Comparison of ENCODE assay signal across 16 cellular contexts in genomic region chr4:83542225-83542624, GRCh38. TPM values are rescaled to one million over a fixed set of nuclear protein-coding genes. Genes with fewer than 3 reads are reported as not detected.
DNase-seq lines count a peak whose midpoint lies in the region; ATAC-seq and TF ChIP-seq lines count a peak whose summit lies in the region.
"Had no signal": no experiment of that assay in that cellular context is flagged by ENCODE, and none has a peak within 500 bp of the region (broad histone marks: within the 10 kb centered on the region; RNA-seq: fewer than 3 reads in every experiment).

No MANE protein-coding gene starts in this region.

- H3K27me3 Mint-ChIP-seq in chondrocyte (ENCODE audit: low read depth) = peaks cover under 1% of the 10 kb centered on the region

- no peaks in the 10 kb centered on the region for H3K4me1 Mint-ChIP-seq in chondrocyte (ENCODE audit: low read depth)

- H3K4me3 Mint-ChIP-seq in chondrocyte (ENCODE audit: unreplicated experiment) = no peak overlapping the region
- H3K4me3 Mint-ChIP-seq: CD14-positive monocyte; CD8-positive, alpha-beta T cell had no signal

- ATAC-seq in left ventricle myocardium superior (peak; percentile 75), body of pancreas (no peak), GM19463 (IDR thresholded peaks at IDR 0.05; ENCODE audit: unreplicated experiment) (no peak)
- ATAC-seq: CD8-positive, alpha-beta T cell; HepG2 had no signal

- H3K9me3 Mint-ChIP-seq in chondrocyte (ENCODE audit: low read depth) = no peaks in the 10 kb centered on the region
- H3K9me3 Mint-ChIP-seq: CD14-positive monocyte; CD8-positive, alpha-beta T cell had no signal

- H3K36me3 ChIP-seq in cardiac muscle cell = no peaks in the 10 kb centered on the region
- H3K36me3 ChIP-seq in body of pancreas (replicated peaks in 1 of 2; ENCODE audit: insufficient read depth in 1 of 2, low read depth in 2 of 2) = no peaks in the 10 kb centered on the region

- H3K27ac ChIP-seq in cardiac muscle cell (peak overlapping the region; percentile 21), body of pancreas (no peak overlapping the region)

- intact Hi-C loops in left ventricle myocardium superior (cut with micrococcal nuclease) = no loop called here
- intact Hi-C loops in body of pancreas (cut with DNase I) = no loop called here

- no peaks in the 10 kb centered on the region for H3K9me3 ChIP-seq in cardiac muscle cell (ENCODE audit: low read depth)
- no peaks in the 10 kb centered on the region for H3K9me3 ChIP-seq in body of pancreas
- H3K9me3 ChIP-seq: HAP-1 had no signal

- DNase-seq in SK-N-DZ (ENCODE audit: low spot score) (peak; percentile 6), cardiac muscle cell (ENCODE audit: low read depth in 1 of 2, low spot score in 1 of 2) (peak in 1 of 2 donors; percentile 25), left ventricle myocardium superior (no peak), retinal pigment epithelial cell (ENCODE audit: low read depth) (peak; percentile 51), body of pancreas (no peak), chondrocyte (ENCODE audit: low spot score) (no peak), NCI-H2029 treated with DMSO at 0.1 percent for 48 hours (lab: John Stamatoyannopoulos, UW) (no peak)
- DNase-seq: CD8-positive, alpha-beta T cell; COR-L47; DMS153; DMS79 treated with DMSO at 0.1 percent for 48 hours; EL had no signal

- WGBS in body of pancreas, 2 donors = 57 to 62% methylated on average over 5 of the region's 5 CpGs

- no peak for TF ChIP-seq POLR2A in body of pancreas (IDR thresholded peaks at IDR 0.05)

- H3K27ac Mint-ChIP-seq in chondrocyte (ENCODE audit: unreplicated experiment) = no peak overlapping the region
- H3K27ac Mint-ChIP-seq: CD8-positive, alpha-beta T cell had no signal

- TF ChIP-seq CTCF in cardiac muscle cell (IDR thresholded peaks at IDR 0.05; ENCODE audit: low read depth, low read length) = no peak
- no peak for TF ChIP-seq CTCF in retinal pigment epithelial cell (conservative IDR thresholded peaks at IDR 0.05; ENCODE audit: low read depth, low read length)
- no peak for TF ChIP-seq CTCF in body of pancreas (IDR thresholded peaks at IDR 0.05)
- TF ChIP-seq CTCF in chondrocyte (IDR thresholded peaks at IDR 0.05) = no peak

- H3K4me1 ChIP-seq in cardiac muscle cell (ENCODE audit: low read depth) (peaks cover 10% of the 10 kb centered on the region), body of pancreas (no peaks in the 10 kb centered on the region)

- no peaks in the 10 kb centered on the region for H3K36me3 Mint-ChIP-seq in chondrocyte (ENCODE audit: low read depth)

- H3K27me3 ChIP-seq in cardiac muscle cell (peaks cover 26% of the 10 kb centered on the region), body of pancreas (no peaks in the 10 kb centered on the region)

- H3K4me3 ChIP-seq in cardiac muscle cell = no peak overlapping the region
- no peak overlapping the region for H3K4me3 ChIP-seq in retinal pigment epithelial cell (ENCODE audit: low read length)
- no peak overlapping the region for H3K4me3 ChIP-seq in body of pancreas
- H3K4me3 ChIP-seq: HAP-1 had no signal

RNA-seq across cellular contexts. Expression of gene GPAT3, which starts 6.3 kb away (rescaled TPM):
- not detected in 2 replicates for polyA plus RNA-seq in SK-N-DZ (2014; cell fraction: cytosol; rRNA removed)
- not detected in 2 replicates for polyA plus RNA-seq in SK-N-DZ (2014; cell fraction: nucleus; rRNA removed)
- total RNA-seq in cardiac muscle cell = 2.3 and 5.1 TPM in 2 replicates
- polyA plus RNA-seq in cardiac muscle cell = 3.1 and 5.1 TPM in 2 replicates
- 38.9 TPM for total RNA-seq in left ventricle myocardium superior
- 1 to 10 TPM; 1.8 to 4.3 TPM for total RNA-seq in body of pancreas
- total RNA-seq in chondrocyte = 0.07 to 0.17 TPM (median 0.15 TPM) in 3 replicates

RNA-seq across cellular contexts. Expression of gene ABRAXAS1, which starts 57.3 kb away (rescaled TPM):
- 10.4 and 10.9 TPM in 2 replicates for polyA plus RNA-seq in SK-N-DZ (2014; cell fraction: cytosol; rRNA removed)
- 6.5 and 7.0 TPM in 2 replicates for polyA plus RNA-seq in SK-N-DZ (2014; cell fraction: nucleus; rRNA removed)
- 8.9 and 14.6 TPM in 2 replicates for total RNA-seq in cardiac muscle cell
- polyA plus RNA-seq in cardiac muscle cell = 5.1 and 8.5 TPM in 2 replicates
- total RNA-seq in left ventricle myocardium superior = 6.8 TPM
- 10 to 100 TPM in 1 of 2 donors, 1 to 10 TPM in 1; 5.9 to 17.1 TPM for total RNA-seq in body of pancreas
- total RNA-seq in chondrocyte = 11.0 to 14.6 TPM (median 12.2 TPM) in 3 replicates

Comparison
In these comparisons a context has a peak if more than half of its experiments do, and no peak if none do; other contexts are left out.
1. DNase-seq: peak in SK-N-DZ (single experiment) and retinal pigment epithelial cell (single experiment); none in left ventricle myocardium superior (single experiment), body of pancreas (0 of 4), chondrocyte (single experiment) and NCI-H2029 treated with DMSO at 0.1 percent for 48 hours (single experiment).